In the genomic region with DNA sequence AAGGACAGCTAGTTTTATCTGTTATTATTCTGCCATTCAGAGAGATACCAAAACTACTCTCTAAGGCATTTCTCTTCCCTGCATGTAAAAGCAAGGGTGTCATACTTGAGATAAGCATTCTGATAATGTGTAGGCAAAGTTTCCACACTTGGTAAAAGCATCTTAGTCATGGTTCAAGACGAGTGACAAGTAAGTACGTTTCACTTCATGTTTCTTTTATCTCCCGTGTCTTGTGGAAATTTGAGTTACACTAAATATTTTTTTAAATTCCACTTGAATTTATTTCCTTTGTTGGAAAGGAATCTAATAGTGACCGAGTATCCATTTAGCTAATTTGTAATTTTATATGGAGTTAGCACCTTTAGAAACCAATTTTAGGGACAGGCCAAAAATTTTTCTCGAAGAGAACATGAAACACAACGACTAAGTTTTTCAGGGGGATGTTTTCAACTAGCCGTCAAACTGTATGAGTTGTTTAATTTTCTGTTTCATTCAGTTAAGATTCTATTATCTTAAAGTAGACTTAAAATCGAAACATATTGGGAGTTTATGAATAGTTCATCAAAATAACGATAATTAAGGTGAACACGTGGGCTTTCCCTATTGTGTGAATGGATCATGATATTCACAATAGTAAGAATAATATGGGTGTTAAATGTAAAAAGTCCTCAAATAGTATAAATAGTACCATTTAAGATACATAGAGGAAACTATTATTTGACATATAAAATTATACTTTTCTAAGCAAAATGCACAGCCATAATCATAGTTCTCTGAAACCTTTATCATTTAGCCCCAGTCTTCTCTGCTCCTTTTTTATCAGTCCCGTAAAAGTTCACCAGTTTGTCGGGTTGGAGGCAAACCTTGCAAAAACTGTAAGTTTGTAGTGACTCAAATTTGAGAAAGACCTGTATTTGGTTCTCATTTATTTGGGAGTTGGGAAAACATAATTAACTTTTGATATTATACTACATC, we compare ENCODE assay signal across 1 cellular context.
A peak's percentile ranks its signal among the peaks of the same experiment; 100 is the strongest.
TF ChIP-seq lines count a peak whose summit lies in the region.

No MANE protein-coding gene starts in this region.

TF ChIP-seq in K562, 482 proteins besides CTCF, POLR2A, EP300 and RAD21 (continued from another document and continues in another):
- no peak for TF ChIP-seq HNRNPK (IDR thresholded peaks at IDR 0.05; ENCODE audit: low read depth, low read length, poor library complexity, severe bottlenecking)
- no peak for TF ChIP-seq CSDE1 (IDR thresholded peaks at IDR 0.05)
- no peak for TF ChIP-seq ILF3 (IDR thresholded peaks at IDR 0.05; ENCODE audit: borderline replicate concordance)
- TF ChIP-seq FIP1L1 (IDR thresholded peaks at IDR 0.05; ENCODE audit: low read depth, low read length, poor library complexity, severe bottlenecking), result no peak
- peak; percentile 53; the same call in 1 of the 2 replicates for TF ChIP-seq ZEB2 (IDR thresholded peaks at IDR 0.05)
- TF ChIP-seq HOXB6 (CRISPR knock-in tag; IDR thresholded peaks at IDR 0.05; ENCODE audit: borderline replicate concordance), result no peak
- TF ChIP-seq KDM1A (IDR thresholded peaks at IDR 0.05), result no peak
- TF ChIP-seq ZNF12 (CRISPR knock-in tag; IDR thresholded peaks at IDR 0.05), result no peak
- peak in 1 of 2 experiments; percentile 70; a peak in 1 of 4 replicates for TF ChIP-seq ZNF639 (CRISPR knock-in tag; conservative IDR thresholded peaks at IDR 0.05 in 1 of 2, IDR thresholded peaks at IDR 0.05 in 1 of 2)
- TF ChIP-seq ZNF583 (CRISPR knock-in tag; IDR thresholded peaks at IDR 0.05), result no peak
- TF ChIP-seq ZNF586 (CRISPR knock-in tag; conservative IDR thresholded peaks at IDR 0.05), result no peak
- no peak for TF ChIP-seq KAT2B (IDR thresholded peaks at IDR 0.05; ENCODE audit: low read depth, low read length)
- TF ChIP-seq POU5F1 (IDR thresholded peaks at IDR 0.05; ENCODE audit: borderline replicate concordance, low read depth, low read length, partially characterized antibody), result no peak
- no peak for TF ChIP-seq PHF21A (IDR thresholded peaks at IDR 0.05; ENCODE audit: borderline replicate concordance, low read depth)
- TF ChIP-seq, protein P1, sequence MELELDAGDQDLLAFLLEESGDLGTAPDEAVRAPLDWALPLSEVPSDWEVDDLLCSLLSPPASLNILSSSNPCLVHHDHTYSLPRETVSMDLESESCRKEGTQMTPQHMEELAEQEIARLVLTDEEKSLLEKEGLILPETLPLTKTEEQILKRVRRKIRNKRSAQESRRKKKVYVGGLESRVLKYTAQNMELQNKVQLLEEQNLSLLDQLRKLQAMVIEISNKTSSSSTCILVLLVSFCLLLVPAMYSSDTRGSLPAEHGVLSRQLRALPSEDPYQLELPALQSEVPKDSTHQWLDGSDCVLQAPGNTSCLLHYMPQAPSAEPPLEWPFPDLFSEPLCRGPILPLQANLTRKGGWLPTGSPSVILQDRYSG (tag; conservative IDR thresholded peaks at IDR 0.05; ENCODE audit: low read depth), result 0 out of 2 replicates have a peak, but pooled peaks have one; percentile 39
- TF ChIP-seq, protein P2, sequence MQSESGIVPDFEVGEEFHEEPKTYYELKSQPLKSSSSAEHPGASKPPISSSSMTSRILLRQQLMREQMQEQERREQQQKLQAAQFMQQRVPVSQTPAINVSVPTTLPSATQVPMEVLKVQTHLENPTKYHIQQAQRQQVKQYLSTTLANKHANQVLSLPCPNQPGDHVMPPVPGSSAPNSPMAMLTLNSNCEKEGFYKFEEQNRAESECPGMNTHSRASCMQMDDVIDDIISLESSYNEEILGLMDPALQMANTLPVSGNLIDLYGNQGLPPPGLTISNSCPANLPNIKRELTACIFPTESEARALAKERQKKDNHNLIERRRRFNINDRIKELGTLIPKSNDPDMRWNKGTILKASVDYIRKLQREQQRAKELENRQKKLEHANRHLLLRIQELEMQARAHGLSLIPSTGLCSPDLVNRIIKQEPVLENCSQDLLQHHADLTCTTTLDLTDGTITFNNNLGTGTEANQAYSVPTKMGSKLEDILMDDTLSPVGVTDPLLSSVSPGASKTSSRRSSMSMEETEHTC (IDR thresholded peaks at IDR 0.05), result no peak
- no peak for TF ChIP-seq HMG20B (CRISPR knock-in tag; IDR thresholded peaks at IDR 0.05)
- TF ChIP-seq, protein P3, sequence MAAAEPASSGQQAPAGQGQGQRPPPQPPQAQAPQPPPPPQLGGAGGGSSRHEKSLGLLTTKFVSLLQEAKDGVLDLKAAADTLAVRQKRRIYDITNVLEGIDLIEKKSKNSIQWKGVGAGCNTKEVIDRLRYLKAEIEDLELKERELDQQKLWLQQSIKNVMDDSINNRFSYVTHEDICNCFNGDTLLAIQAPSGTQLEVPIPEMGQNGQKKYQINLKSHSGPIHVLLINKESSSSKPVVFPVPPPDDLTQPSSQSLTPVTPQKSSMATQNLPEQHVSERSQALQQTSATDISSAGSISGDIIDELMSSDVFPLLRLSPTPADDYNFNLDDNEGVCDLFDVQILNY (CRISPR knock-in tag; IDR thresholded peaks at IDR 0.05), result no peak
- no peak for TF ChIP-seq TFE3 (CRISPR knock-in tag; IDR thresholded peaks at IDR 0.05)
- peak; percentile 90 for TF ChIP-seq MAFG (tag; conservative IDR thresholded peaks at IDR 0.05)
- TF ChIP-seq FOXM1 (IDR thresholded peaks at IDR 0.05; ENCODE audit: low read depth), result no peak
- no peak for TF ChIP-seq FOXM1 (CRISPR knock-in tag; IDR thresholded peaks at IDR 0.05; ENCODE audit: low read depth)
- TF ChIP-seq BCL6 (CRISPR knock-in tag; IDR thresholded peaks at IDR 0.05), result no peak
- TF ChIP-seq RBFOX2 (IDR thresholded peaks at IDR 0.05; ENCODE audit: low read depth, low read length), result peak; percentile 62
- 0 out of 2 replicates have a peak, but pooled peaks have one; percentile 36 for TF ChIP-seq TAF7 (tag; IDR thresholded peaks at IDR 0.05)
- TF ChIP-seq KDM4B (IDR thresholded peaks at IDR 0.05; ENCODE audit: borderline replicate concordance in 2 of 2, low read depth in 1 of 2), result no peak
- TF ChIP-seq CBFA2T2 (conservative IDR thresholded peaks at IDR 0.05), result peak; percentile 29
- no peak for TF ChIP-seq PYGO2 (tag; IDR thresholded peaks at IDR 0.05)
- no peak for TF ChIP-seq SIRT6 (IDR thresholded peaks at IDR 0.05; ENCODE audit: low read depth, low read length)
- TF ChIP-seq ZNF311 (CRISPR knock-in tag; IDR thresholded peaks at IDR 0.05), result no peak
- no peak for TF ChIP-seq PCBP2 (IDR thresholded peaks at IDR 0.05; ENCODE audit: low read depth, low read length, poor library complexity, severe bottlenecking)
- TF ChIP-seq ZNF232 (CRISPR knock-in tag; IDR thresholded peaks at IDR 0.05), result no peak
- TF ChIP-seq CBX3 (IDR thresholded peaks at IDR 0.05; ENCODE audit: borderline replicate concordance in 1 of 2, low read length in 2 of 2), result peak in 1 of 2 experiments; percentile 28; a peak in 1 of 3 replicates
- TF ChIP-seq, protein P4, sequence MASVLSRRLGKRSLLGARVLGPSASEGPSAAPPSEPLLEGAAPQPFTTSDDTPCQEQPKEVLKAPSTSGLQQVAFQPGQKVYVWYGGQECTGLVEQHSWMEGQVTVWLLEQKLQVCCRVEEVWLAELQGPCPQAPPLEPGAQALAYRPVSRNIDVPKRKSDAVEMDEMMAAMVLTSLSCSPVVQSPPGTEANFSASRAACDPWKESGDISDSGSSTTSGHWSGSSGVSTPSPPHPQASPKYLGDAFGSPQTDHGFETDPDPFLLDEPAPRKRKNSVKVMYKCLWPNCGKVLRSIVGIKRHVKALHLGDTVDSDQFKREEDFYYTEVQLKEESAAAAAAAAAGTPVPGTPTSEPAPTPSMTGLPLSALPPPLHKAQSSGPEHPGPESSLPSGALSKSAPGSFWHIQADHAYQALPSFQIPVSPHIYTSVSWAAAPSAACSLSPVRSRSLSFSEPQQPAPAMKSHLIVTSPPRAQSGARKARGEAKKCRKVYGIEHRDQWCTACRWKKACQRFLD (CRISPR knock-in tag; IDR thresholded peaks at IDR 0.05), result no peak
- TF ChIP-seq ZSCAN32 (CRISPR knock-in tag; IDR thresholded peaks at IDR 0.05), result no peak
- no peak for TF ChIP-seq MCM5 (IDR thresholded peaks at IDR 0.05; ENCODE audit: low read depth)
- TF ChIP-seq ZNF584 (CRISPR knock-in tag; IDR thresholded peaks at IDR 0.05; ENCODE audit: low read depth), result no peak
- no peak for TF ChIP-seq PBX2 (CRISPR knock-in tag; IDR thresholded peaks at IDR 0.05; ENCODE audit: low read depth)
- peak; percentile 71; the same call in 1 of the 2 replicates for TF ChIP-seq PBX2 (tag; conservative IDR thresholded peaks at IDR 0.05; ENCODE audit: low read depth)
- no peak for TF ChIP-seq HDAC6 (IDR thresholded peaks at IDR 0.05; ENCODE audit: low read depth, low read length)
- TF ChIP-seq CC2D1A (IDR thresholded peaks at IDR 0.05), result no peak
- 0 out of 2 replicates have a peak, but pooled peaks have one; percentile 12 for TF ChIP-seq ZNF24 (IDR thresholded peaks at IDR 0.05)
- TF ChIP-seq CXXC5 (CRISPR knock-in tag; IDR thresholded peaks at IDR 0.05), result no peak; the same call in 1 of the 2 replicates
- TF ChIP-seq KLF16 (IDR thresholded peaks at IDR 0.05), result no peak
- TF ChIP-seq SP1 (CRISPR knock-in tag; IDR thresholded peaks at IDR 0.05), result no peak
- TF ChIP-seq, protein P5, sequence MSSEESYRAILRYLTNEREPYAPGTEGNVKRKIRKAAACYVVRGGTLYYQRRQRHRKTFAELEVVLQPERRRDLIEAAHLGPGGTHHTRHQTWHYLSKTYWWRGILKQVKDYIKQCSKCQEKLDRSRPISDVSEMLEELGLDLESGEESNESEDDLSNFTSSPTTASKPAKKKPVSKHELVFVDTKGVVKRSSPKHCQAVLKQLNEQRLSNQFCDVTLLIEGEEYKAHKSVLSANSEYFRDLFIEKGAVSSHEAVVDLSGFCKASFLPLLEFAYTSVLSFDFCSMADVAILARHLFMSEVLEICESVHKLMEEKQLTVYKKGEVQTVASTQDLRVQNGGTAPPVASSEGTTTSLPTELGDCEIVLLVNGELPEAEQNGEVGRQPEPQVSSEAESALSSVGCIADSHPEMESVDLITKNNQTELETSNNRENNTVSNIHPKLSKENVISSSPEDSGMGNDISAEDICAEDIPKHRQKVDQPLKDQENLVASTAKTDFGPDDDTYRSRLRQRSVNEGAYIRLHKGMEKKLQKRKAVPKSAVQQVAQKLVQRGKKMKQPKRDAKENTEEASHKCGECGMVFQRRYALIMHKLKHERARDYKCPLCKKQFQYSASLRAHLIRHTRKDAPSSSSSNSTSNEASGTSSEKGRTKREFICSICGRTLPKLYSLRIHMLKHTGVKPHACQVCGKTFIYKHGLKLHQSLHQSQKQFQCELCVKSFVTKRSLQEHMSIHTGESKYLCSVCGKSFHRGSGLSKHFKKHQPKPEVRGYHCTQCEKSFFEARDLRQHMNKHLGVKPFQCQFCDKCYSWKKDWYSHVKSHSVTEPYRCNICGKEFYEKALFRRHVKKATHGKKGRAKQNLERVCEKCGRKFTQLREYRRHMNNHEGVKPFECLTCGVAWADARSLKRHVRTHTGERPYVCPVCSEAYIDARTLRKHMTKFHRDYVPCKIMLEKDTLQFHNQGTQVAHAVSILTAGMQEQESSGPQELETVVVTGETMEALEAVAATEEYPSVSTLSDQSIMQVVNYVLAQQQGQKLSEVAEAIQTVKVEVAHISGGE (CRISPR knock-in tag; IDR thresholded peaks at IDR 0.05), result peak in 1 of 3 experiments; percentile 28; a peak in 1 of 6 replicates
